ENCODE assay signal across 27 cellular contexts in the genomic region with DNA sequence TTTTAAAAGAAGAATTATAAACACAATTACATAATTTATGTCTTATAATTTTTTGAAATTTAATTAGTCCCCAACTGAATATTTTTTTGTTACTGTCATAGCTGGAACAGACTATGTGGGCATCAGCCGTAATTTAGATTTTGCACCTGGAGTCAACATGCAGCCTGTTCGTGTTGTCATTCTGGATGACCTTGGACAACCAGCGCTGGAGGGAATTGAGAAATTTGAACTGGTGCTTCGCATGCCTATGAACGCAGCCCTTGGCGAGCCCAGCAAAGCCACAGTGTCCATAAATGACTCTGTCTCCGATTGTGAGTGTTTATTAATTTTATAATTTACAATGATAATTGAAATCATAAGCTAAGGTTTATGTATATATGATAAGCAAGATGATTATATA.
"Had no signal": no experiment of that assay in that cellular context is flagged by ENCODE, and none has a peak within 500 bp of the region (broad histone marks: within the 10 kb centered on the region; RNA-seq: fewer than 3 reads in every experiment).

No MANE protein-coding gene starts in this region.

- H3K27ac ChIP-seq: colonic mucosa, epithelial cell of prostate, esophagus squamous epithelium, gastroesophageal sphincter, heart left ventricle, hepatocyte, left ventricle myocardium inferior, lower lobe of right lung had no signal

- DNase-seq: cerebellar nuclear complex; colonic mucosa; cortex of kidney; effector CD8-positive, alpha-beta T cell; effector memory CD8-positive, alpha-beta T cell; endodermal cell; erythroblast; esophagus squamous epithelium; foreskin fibroblast; foreskin melanocyte; heart left ventricle; hypothalamus; immature natural killer cell; islet precursor cell; kidney; kidney glomerular epithelial cell; left ventricle myocardium inferior; lower lobe of right lung; mesenchymal stem cell; mucosa of descending colon had no signal

- H3K4me3 ChIP-seq: colonic mucosa, esophagus squamous epithelium, gastroesophageal sphincter, heart left ventricle, hepatocyte, left ventricle myocardium inferior, lower lobe of right lung, mucosa of descending colon had no signal

- H3K36me3 Mint-ChIP-seq: immature natural killer cell had no signal

- H3K4me3 Mint-ChIP-seq: dendritic cell treated with granulocyte-macrophage colony-stimulating factor and Interleukin-4, amounts not matched to agents 40 ng/mL and 50 ng/mL, for 4 days; effector memory CD8-positive, alpha-beta T cell; endodermal cell; immature natural killer cell; mesothelial cell of epicardium had no signal

- H2AFZ ChIP-seq: hepatocyte had no signal

- H3K9me3 Mint-ChIP-seq: dendritic cell treated with granulocyte-macrophage colony-stimulating factor and Interleukin-4, amounts not matched to agents 40 ng/mL and 50 ng/mL, for 4 days; effector memory CD8-positive, alpha-beta T cell; mesothelial cell of epicardium had no signal

- H3K27me3 ChIP-seq: colonic mucosa, esophagus squamous epithelium, gastroesophageal sphincter, hepatocyte had no signal

- H3K9me3 ChIP-seq: colonic mucosa, esophagus squamous epithelium, gastroesophageal sphincter, heart left ventricle, left ventricle myocardium inferior, lower lobe of right lung, mucosa of descending colon had no signal

- H3K4me1 Mint-ChIP-seq: immature natural killer cell had no signal

- H3K4me2 ChIP-seq: hepatocyte had no signal

- ATAC-seq: effector memory CD8-positive, alpha-beta T cell; esophagus mucosa; gastroesophageal sphincter; heart left ventricle; lower lobe of right lung; mucosa of descending colon had no signal

- H3K27ac Mint-ChIP-seq: dendritic cell treated with granulocyte-macrophage colony-stimulating factor and Interleukin-4, amounts not matched to agents 40 ng/mL and 50 ng/mL, for 4 days; effector memory CD8-positive, alpha-beta T cell; endodermal cell; immature natural killer cell; mesothelial cell of epicardium had no signal

- H3K36me3 ChIP-seq: colonic mucosa, esophagus squamous epithelium, gastroesophageal sphincter, heart left ventricle, left ventricle myocardium inferior, lower lobe of right lung had no signal

- FAIRE-seq: endometrium had no signal

- H3K27me3 Mint-ChIP-seq: dendritic cell treated with granulocyte-macrophage colony-stimulating factor and Interleukin-4, amounts not matched to agents 40 ng/mL and 50 ng/mL, for 4 days had no signal

- H3K4me1 ChIP-seq: colonic mucosa, esophagus squamous epithelium, gastroesophageal sphincter, heart left ventricle, left ventricle myocardium inferior, lower lobe of right lung had no signal

- H3K79me2 ChIP-seq: hepatocyte had no signal
